ENCODE assay signal across 14 cellular contexts in the genomic region with DNA sequence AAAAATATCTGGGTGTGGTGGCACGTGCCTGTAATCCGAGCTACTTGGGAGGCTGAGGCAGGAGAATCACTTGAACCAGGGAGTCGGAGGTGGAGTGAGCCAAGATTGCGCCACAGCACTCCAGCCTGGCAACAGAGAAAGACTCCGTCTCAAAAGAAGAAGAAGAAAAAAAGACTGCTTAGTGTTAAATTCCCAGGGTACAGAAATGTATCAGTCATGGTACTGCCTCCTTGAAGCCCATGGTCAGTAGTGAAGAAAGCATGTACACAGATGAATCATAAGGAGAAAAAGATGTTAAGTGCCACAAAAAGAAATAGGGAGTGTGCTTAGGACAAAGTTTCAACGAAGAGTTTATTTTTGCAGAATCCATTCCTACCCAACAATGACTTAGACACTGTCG.
DNase-seq lines count a peak whose midpoint lies in the region; ATAC-seq and TF ChIP-seq lines count a peak whose summit lies in the region.
"Had no signal": no experiment of that assay in that cellular context is flagged by ENCODE, and none has a peak within 500 bp of the region (broad histone marks: within the 10 kb centered on the region; RNA-seq: fewer than 3 reads in every experiment).

No MANE protein-coding gene starts in this region.

- no peak overlapping the region for H3K27ac ChIP-seq in DOHH2 (ENCODE audit: low read depth, low read length)
- peak overlapping the region in 8 of 10 donors; percentile 36 to 75 (median 66) for H3K27ac ChIP-seq in heart right ventricle

- H3K4me1 ChIP-seq in DOHH2 (ENCODE audit: control insufficient read depth, low read length) (peaks cover 63% of the 10 kb centered on the region), heart right ventricle (peaks cover 0 to 29% (median 2%) of the 10 kb centered on the region in 9 donors)
- H3K4me1 ChIP-seq: prostate gland had no signal

- ATAC-seq in heart right ventricle = peak in 1 of 8 donors; percentile 74
- ATAC-seq in stimulated activated effector memory CD8-positive, alpha-beta T cell treated with anti-CD3 and anti-CD28 coated beads, Interleukin-12 subunit alpha, Interleukin-12 subunit beta, amount 100 ng/mL, for 72 hours = peak; percentile 67
- no peak for ATAC-seq in GM18868 (IDR thresholded peaks at IDR 0.05; ENCODE audit: unreplicated experiment)

- H3K9me2 ChIP-seq in DOHH2 (replicated peaks; ENCODE audit: control insufficient read depth, low read length) = no peaks in the 10 kb centered on the region

- intact Hi-C loops in activated T-helper 1 cell treated with anti-CD3 and anti-CD28 coated beads, Interleukin-12 subunit alpha, Interleukin-12 subunit beta, Interleukin-2, Interleukin-4 antibody, amounts not matched to agents 30 ng/mL and 10 ng/mL and 1 ng/mL, durations not matched to agents 14 hours and 24 hours and 36 hours (cut with micrococcal nuclease) = no loop called here
- intact Hi-C loops in heart right ventricle (cut with DNase I) = no loop called here

- peaks cover 7% of the 10 kb centered on the region for H3F3A ChIP-seq in DOHH2 (ENCODE audit: control insufficient read depth, insufficient read depth)

- 70 to 78% methylated on average over 7 of the region's 7 CpGs for WGBS in heart right ventricle, 2 donors

- H3K36me3 Mint-ChIP-seq in activated T-helper 1 cell treated with anti-CD3 and anti-CD28 coated beads, Interleukin-12 subunit alpha, Interleukin-12 subunit beta, Interleukin-2, Interleukin-4 antibody, amounts not matched to agents 30 ng/mL and 10 ng/mL and 1 ng/mL, durations not matched to agents 14 hours and 24 hours and 36 hours (ENCODE audit: low read depth) = peaks cover 38% of the 10 kb centered on the region
- H3K36me3 Mint-ChIP-seq in stimulated activated effector memory CD8-positive, alpha-beta T cell treated with anti-CD3 and anti-CD28 coated beads, Interleukin-12 subunit alpha, Interleukin-12 subunit beta, amount 100 ng/mL, for 72 hours = peaks cover 81% of the 10 kb centered on the region
- peaks cover 5% of the 10 kb centered on the region for H3K36me3 Mint-ChIP-seq in activated naive CD8-positive, alpha-beta T cell treated with anti-CD3 and anti-CD28 coated beads for 36 hours

- peak overlapping the region; percentile 57 for H3K4me3 Mint-ChIP-seq in activated T-helper 1 cell treated with anti-CD3 and anti-CD28 coated beads, Interleukin-12 subunit alpha, Interleukin-12 subunit beta, Interleukin-2, Interleukin-4 antibody, amounts not matched to agents 30 ng/mL and 10 ng/mL and 1 ng/mL, durations not matched to agents 14 hours and 24 hours and 36 hours
- no peak overlapping the region for H3K4me3 Mint-ChIP-seq in stimulated activated effector memory CD8-positive, alpha-beta T cell treated with anti-CD3 and anti-CD28 coated beads, Interleukin-12 subunit alpha, Interleukin-12 subunit beta, amount 100 ng/mL, for 72 hours
- no peak overlapping the region for H3K4me3 Mint-ChIP-seq in activated naive CD8-positive, alpha-beta T cell treated with anti-CD3 and anti-CD28 coated beads for 36 hours
- H3K4me3 Mint-ChIP-seq: activated T-cell treated with anti-CD3 and anti-CD28 coated beads, Interleukin-2, amount 50 U/mL, for 24 hours had no signal

- no peaks in the 10 kb centered on the region for H4K20me1 ChIP-seq in DOHH2 (ENCODE audit: control insufficient read depth, insufficient read depth, low read depth, low read length)

- H3K9me3 Mint-ChIP-seq in activated T-helper 1 cell treated with anti-CD3 and anti-CD28 coated beads, Interleukin-12 subunit alpha, Interleukin-12 subunit beta, Interleukin-2, Interleukin-4 antibody, amounts not matched to agents 30 ng/mL and 10 ng/mL and 1 ng/mL, durations not matched to agents 14 hours and 24 hours and 36 hours = no peaks in the 10 kb centered on the region
- no peaks in the 10 kb centered on the region for H3K9me3 Mint-ChIP-seq in stimulated activated effector memory CD8-positive, alpha-beta T cell treated with anti-CD3 and anti-CD28 coated beads, Interleukin-12 subunit alpha, Interleukin-12 subunit beta, amount 100 ng/mL, for 72 hours
- H3K9me3 Mint-ChIP-seq in activated naive CD8-positive, alpha-beta T cell treated with anti-CD3 and anti-CD28 coated beads for 36 hours = no peaks in the 10 kb centered on the region
- H3K9me3 Mint-ChIP-seq: activated T-cell treated with anti-CD3 and anti-CD28 coated beads, Interleukin-2, amount 50 U/mL, for 24 hours had no signal

- no peak for TF ChIP-seq CTCF in DOHH2 (IDR thresholded peaks at IDR 0.05; ENCODE audit: low read depth, low read length, poor library complexity, severe bottlenecking)
- TF ChIP-seq CTCF in heart right ventricle (IDR thresholded peaks at IDR 0.05) = no peak

- H3K79me2 ChIP-seq in DOHH2 (ENCODE audit: control insufficient read depth, low read length) = peaks cover 17% of the 10 kb centered on the region

- H3K4me1 Mint-ChIP-seq in activated T-helper 1 cell treated with anti-CD3 and anti-CD28 coated beads, Interleukin-12 subunit alpha, Interleukin-12 subunit beta, Interleukin-2, Interleukin-4 antibody, amounts not matched to agents 30 ng/mL and 10 ng/mL and 1 ng/mL, durations not matched to agents 14 hours and 24 hours and 36 hours (ENCODE audit: low read depth) = peaks cover 73% of the 10 kb centered on the region
- H3K4me1 Mint-ChIP-seq in stimulated activated effector memory CD8-positive, alpha-beta T cell treated with anti-CD3 and anti-CD28 coated beads, Interleukin-12 subunit alpha, Interleukin-12 subunit beta, amount 100 ng/mL, for 72 hours = peaks cover 48% of the 10 kb centered on the region
- peaks cover 18% of the 10 kb centered on the region for H3K4me1 Mint-ChIP-seq in activated naive CD8-positive, alpha-beta T cell treated with anti-CD3 and anti-CD28 coated beads for 36 hours

- H3K36me3 ChIP-seq in DOHH2 (ENCODE audit: control insufficient read depth, low read length) = no peaks in the 10 kb centered on the region
- no peaks in the 10 kb centered on the region for H3K36me3 ChIP-seq in heart right ventricle
- H3K36me3 ChIP-seq: prostate gland had no signal

- H3K27me3 Mint-ChIP-seq in activated T-helper 1 cell treated with anti-CD3 and anti-CD28 coated beads, Interleukin-12 subunit alpha, Interleukin-12 subunit beta, Interleukin-2, Interleukin-4 antibody, amounts not matched to agents 30 ng/mL and 10 ng/mL and 1 ng/mL, durations not matched to agents 14 hours and 24 hours and 36 hours (ENCODE audit: insufficient read depth) = no peaks in the 10 kb centered on the region
- no peaks in the 10 kb centered on the region for H3K27me3 Mint-ChIP-seq in activated naive CD8-positive, alpha-beta T cell treated with anti-CD3 and anti-CD28 coated beads for 36 hours
- H3K27me3 Mint-ChIP-seq: activated T-cell treated with anti-CD3 and anti-CD28 coated beads, Interleukin-2, amount 50 U/mL, for 24 hours had no signal

- H3K27me3 ChIP-seq in DOHH2 (ENCODE audit: control insufficient read depth, low read length) = no peaks in the 10 kb centered on the region
- no peaks in the 10 kb centered on the region for H3K27me3 ChIP-seq in heart right ventricle

- H3K9me3 ChIP-seq in DOHH2 (ENCODE audit: control insufficient read depth, insufficient read depth, low read length) (no peaks in the 10 kb centered on the region), heart right ventricle (no peaks in the 10 kb centered on the region)
- H3K9me3 ChIP-seq: prostate gland had no signal

- H3K4me3 ChIP-seq in DOHH2 (ENCODE audit: low read length) (no peak overlapping the region), heart right ventricle (no peak overlapping the region)
- H3K4me3 ChIP-seq: lung, prostate gland had no signal

- peak overlapping the region; percentile 3; the same call in 1 of the 2 replicates for H3K4me2 ChIP-seq in DOHH2 (ENCODE audit: low read length)

- DNase-seq in activated T-helper 1 cell treated with anti-CD3 and anti-CD28 coated beads, Interleukin-12 subunit alpha, Interleukin-12 subunit beta, Interleukin-2, Interleukin-4 antibody, amounts not matched to agents 30 ng/mL and 10 ng/mL and 1 ng/mL, durations not matched to agents 14 hours and 24 hours and 36 hours (ENCODE audit: low spot score) = no peak
- DNase-seq in heart right ventricle (peak in 1 of 2 donors; percentile 33), LoVo (ENCODE audit: low spot score) (no peak), NCI-H2107 (lab: John Stamatoyannopoulos, UW) (no peak)
- no peak for DNase-seq in stimulated activated effector memory CD8-positive, alpha-beta T cell treated with anti-CD3 and anti-CD28 coated beads, Interleukin-12 subunit alpha, Interleukin-12 subunit beta, amount 100 ng/mL, for 72 hours (ENCODE audit: low spot score in 2 of 2)
- no peak for DNase-seq in activated naive CD8-positive, alpha-beta T cell treated with anti-CD3 and anti-CD28 coated beads for 36 hours
- DNase-seq: activated T-cell treated with anti-CD3 and anti-CD28 coated beads, Interleukin-2, amount 50 U/mL, for 24 hours; KBM-7; NCI-H2171 treated with DMSO at 0.1 percent for 48 hours; RPMI8226 had no signal

- H3K27ac Mint-ChIP-seq in activated T-helper 1 cell treated with anti-CD3 and anti-CD28 coated beads, Interleukin-12 subunit alpha, Interleukin-12 subunit beta, Interleukin-2, Interleukin-4 antibody, amounts not matched to agents 30 ng/mL and 10 ng/mL and 1 ng/mL, durations not matched to agents 14 hours and 24 hours and 36 hours = peak overlapping the region; percentile 59
- H3K27ac Mint-ChIP-seq in stimulated activated effector memory CD8-positive, alpha-beta T cell treated with anti-CD3 and anti-CD28 coated beads, Interleukin-12 subunit alpha, Interleukin-12 subunit beta, amount 100 ng/mL, for 72 hours = no peak overlapping the region
- H3K27ac Mint-ChIP-seq in activated naive CD8-positive, alpha-beta T cell treated with anti-CD3 and anti-CD28 coated beads for 36 hours = no peak overlapping the region
- H3K27ac Mint-ChIP-seq: activated T-cell treated with anti-CD3 and anti-CD28 coated beads, Interleukin-2, amount 50 U/mL, for 24 hours had no signal
